Comparison of ENCODE assay signal across 8 cellular contexts in the genomic region with DNA sequence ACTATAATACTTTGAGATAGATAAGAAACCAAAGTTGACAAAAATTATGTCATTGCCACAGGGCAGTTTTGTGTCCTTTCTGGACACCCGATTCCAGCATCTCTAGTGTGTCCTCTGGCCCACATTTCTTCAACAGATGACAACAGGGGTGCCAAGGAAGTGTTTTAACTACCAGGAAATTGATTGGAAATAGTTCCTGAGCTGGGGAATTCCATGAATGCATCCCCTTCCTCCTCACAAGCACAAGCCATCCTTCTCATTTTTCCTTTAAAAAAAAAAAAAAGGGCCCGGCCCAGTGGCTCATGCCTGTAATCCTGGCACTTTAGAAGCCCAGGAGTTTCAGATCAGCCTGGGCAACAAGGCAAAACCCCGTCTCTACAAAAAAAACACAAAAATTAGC. TPM values are rescaled to one million over a fixed set of nuclear protein-coding genes. Genes with fewer than 3 reads are reported as not detected.
DNase-seq lines count a peak whose midpoint lies in the region; ATAC-seq, FAIRE-seq and TF ChIP-seq lines count a peak whose summit lies in the region.

No MANE protein-coding gene starts in this region.

- no peaks in the 10 kb centered on the region for H3K9me3 ChIP-seq in K562 (replicated peaks; ENCODE audit: control insufficient read depth, insufficient read depth, low read depth, low read length)
- H3K9me3 ChIP-seq in mesodermal cell (ENCODE audit: control insufficient read depth, low read length): no peaks in the 10 kb centered on the region
- H3K9me3 ChIP-seq in tibial artery: no peaks in the 10 kb centered on the region

- H3K9me1 ChIP-seq in K562 (ENCODE audit: control insufficient read depth, insufficient read depth, low read length): no peaks in the 10 kb centered on the region

- WGBS in K562 (ENCODE audit: insufficient coverage, low coverage, missing lambda C conversion rate): 85% methylated on average over 2 of the region's 3 CpGs
- 100% methylated on average over 1 of the region's 3 CpGs for WGBS in mesodermal cell (ENCODE audit: insufficient coverage in 2 of 2), 2 experiments

- in situ Hi-C loops in K562 (cut with MboI): loop anchor here (10.0 kb wide), 1 partner anchor 1198 kb away; a partner anchor contains a TSS

- peak overlapping the region; percentile 90 for H3K27ac Mint-ChIP-seq in activated naive CD4-positive, alpha-beta T cell treated with anti-CD3 and anti-CD28 coated beads for 36 hours

- TF ChIP-seq CTCF in K562 (IDR thresholded peaks at IDR 0.05 in 2 of 3, conservative IDR thresholded peaks at IDR 0.05 in 1 of 3; ENCODE audit: insufficient read depth in 2 of 3, low read depth in 1 of 3, low read length in 3 of 3): no peak
- TF ChIP-seq CTCF in tibial artery (IDR thresholded peaks at IDR 0.05): no peak

- no peaks in the 10 kb centered on the region for H4K20me1 ChIP-seq in K562 (replicated peaks; ENCODE audit: control insufficient read depth, insufficient read depth, low read length)

- H3K4me3 ChIP-seq in K562 (no peak overlapping the region), mesodermal cell (ENCODE audit: extremely low read depth, insufficient read depth, low read length, poor library complexity, severe bottlenecking) (peak overlapping the region; percentile 74), tibial artery (peak overlapping the region; percentile 79 to 80)

- H3K4me3 Mint-ChIP-seq in activated naive CD4-positive, alpha-beta T cell treated with anti-CD3 and anti-CD28 coated beads for 36 hours: peak overlapping the region; percentile 89

- intact Hi-C loops in activated naive CD4-positive, alpha-beta T cell treated with anti-CD3 and anti-CD28 coated beads for 36 hours (cut with micrococcal nuclease): loop anchor here (1.0 to 2.0 kb wide), 4 partner anchors 18 to 32 kb away; a partner anchor contains a TSS
- intact Hi-C loops in K562 (cut with micrococcal nuclease): loop anchor here (1.0 kb wide), 1 partner anchor 105 kb away; a partner anchor contains a TSS
- intact Hi-C loops in tibial artery (cut with DNase I; ENCODE audit: low total_unique reads): no loop called here

- no peak for FAIRE-seq in K562 (lab: Jason Lieb, UNC)

- peak overlapping the region; percentile 93; the same call in 1 of the 2 replicates for H3K4me2 ChIP-seq in K562 (ENCODE audit: insufficient read depth, low read length)

- DNase-seq in activated naive CD4-positive, alpha-beta T cell treated with anti-CD3 and anti-CD28 coated beads for 36 hours: no peak
- no peak for DNase-seq in activated naive CD4-positive, alpha-beta T cell treated with Interleukin-2 at 50 U/mL for 16 hours
- no peak for DNase-seq in K562 (ENCODE audit: extremely low read depth in 1 of 4, low spot score in 3 of 4)
- no peak for DNase-seq in tibial artery
- no peak for DNase-seq in DMS79 (lab: John Stamatoyannopoulos, UW)
- DNase-seq in SIG-M5 treated with dmso at 0.1 percent for 504 hours (lab: John Stamatoyannopoulos, UW; ENCODE audit: unreplicated experiment): no peak
- no peak for DNase-seq in globus pallidus (ENCODE audit: low spot score)

- no peak for TF ChIP-seq EP300 in K562 (IDR thresholded peaks at IDR 0.05; ENCODE audit: low read length)

- no peaks in the 10 kb centered on the region for H3K27me3 Mint-ChIP-seq in activated naive CD4-positive, alpha-beta T cell treated with anti-CD3 and anti-CD28 coated beads for 36 hours (ENCODE audit: low read depth)

- no peak for ATAC-seq in K562

- peaks cover 30% of the 10 kb centered on the region for H3K36me3 Mint-ChIP-seq in activated naive CD4-positive, alpha-beta T cell treated with anti-CD3 and anti-CD28 coated beads for 36 hours (ENCODE audit: low read depth)

- H3K9ac ChIP-seq in K562 (ENCODE audit: insufficient read depth in 1 of 2, low read depth in 2 of 2, low read length in 2 of 2): peak overlapping the region; percentile 33 to 85; a peak in 3 of 4 replicates

- H3K36me3 ChIP-seq in K562 (ENCODE audit: control insufficient read depth, insufficient read depth, low read length) (peaks cover 34% of the 10 kb centered on the region), mesodermal cell (ENCODE audit: control insufficient read depth, insufficient read depth, low read length) (peaks cover 36% of the 10 kb centered on the region), tibial artery (peaks cover 25 to 32% (median 27%) of the 10 kb centered on the region in 3 donors)

- H3K4me1 ChIP-seq in K562 (replicated peaks in 1 of 2; ENCODE audit: control insufficient read depth in 2 of 2, insufficient read depth in 2 of 2, low read length in 2 of 2) (peaks cover 12% of the 10 kb centered on the region in 2 experiments; a peak in 4 of 5 replicates), mesodermal cell (ENCODE audit: control insufficient read depth, insufficient read depth, low read length, poor library complexity, severe bottlenecking) (peaks cover 12% of the 10 kb centered on the region), tibial artery (peaks cover 0 to 23% (median 15%) of the 10 kb centered on the region in 4 donors)

- POLR2A ChIA-PET in K562 (lab: Yijun Ruan, JAX): interaction anchor here (0.6 to 2.6 kb wide), 9 partner anchors 13 to 233 kb away, joined by 3 to 24 read pairs (median 6); a partner anchor contains a TSS

- no peaks in the 10 kb centered on the region for H3K9me3 Mint-ChIP-seq in activated naive CD4-positive, alpha-beta T cell treated with anti-CD3 and anti-CD28 coated beads for 36 hours

- CTCF ChIA-PET in activated naive CD4-positive, alpha-beta T cell treated with anti-CD3 and anti-CD28 coated beads for 36 hours (lab: Charles Lee): interaction anchor here (0.5 to 0.8 kb wide), 2 partner anchors 60 to 260 kb away, joined by 3 read pairs; no protein-coding TSS in a partner anchor
- CTCF ChIA-PET in K562 (lab: Yijun Ruan, JAX; ENCODE audit: low intra/inter-chr PET ratio): interaction anchor here (1.6 kb wide), 1 partner anchor 10 kb away, joined by 14 read pairs; a partner anchor contains a TSS

- peak overlapping the region; percentile 79 for H2AFZ ChIP-seq in K562 (ENCODE audit: low read depth, low read length)

- H3K27me3 ChIP-seq in K562 (ENCODE audit: control insufficient read depth in 2 of 2, insufficient read depth in 2 of 2, low read length in 2 of 2) (no peaks in the 10 kb centered on the region), tibial artery (no peaks in the 10 kb centered on the region)

- BruUV-seq in K562 (replicated peaks; lab: Mats Ljungman, UMichigan): no TSS peak

- H3K4me1 Mint-ChIP-seq in activated naive CD4-positive, alpha-beta T cell treated with anti-CD3 and anti-CD28 coated beads for 36 hours (ENCODE audit: low read depth): peaks cover 23% of the 10 kb centered on the region

- H3K27ac ChIP-seq in K562 (ENCODE audit: extremely low read depth, low read depth, low read length) (peak overlapping the region; percentile 84), mesodermal cell (ENCODE audit: low read depth, low read length, severe bottlenecking) (peak overlapping the region; percentile 93), tibial artery (peak overlapping the region; percentile 83 to 87)

- TF ChIP-seq RAD21 in K562 (CRISPR knock-in tag; conservative IDR thresholded peaks at IDR 0.05 in 1 of 2, IDR thresholded peaks at IDR 0.05 in 1 of 2): no peak

- TF ChIP-seq POLR2A in K562 (conservative IDR thresholded peaks at IDR 0.05): no peak

- H3K79me2 ChIP-seq in K562 (ENCODE audit: control insufficient read depth, insufficient read depth, low read length): peaks cover 20% of the 10 kb centered on the region

RNA-seq across cellular contexts. Expression of a gene that starts 0.7 kb away (rescaled TPM):
- 10 to 100 TPM; 43.1 to 45.7 TPM for total RNA-seq in activated naive CD4-positive, alpha-beta T cell treated with anti-CD3 and anti-CD28 coated beads for 36 hours
- 17.7 and 87.0 TPM in 2 replicates for total RNA-seq in K562 (2011; cell fraction: chromatin; rRNA removed; ENCODE audit: low replicate concordance)
- 109 and 112 TPM in 2 replicates for total RNA-seq in K562 (2011; cell fraction: nucleolus; rRNA removed)
- total RNA-seq in K562 (2011; cell fraction: nucleoplasm; rRNA removed): 65.7 and 66.1 TPM in 2 replicates
- total RNA-seq in K562 (2014; rRNA removed) (48.2 and 70.7 TPM in 2 replicates), K562 (2014; rRNA removed; fragmentation: Illumina TruSeq; extraction: Trizol) (5.6 and 8.0 TPM in 2 replicates), K562 (2015; rRNA removed; fragmentation: Illumina TruSeq; extraction: Trizol) (29.9 and 31.0 TPM in 2 replicates), K562 (2021) (58.5 and 58.7 TPM in 2 replicates)
- polyA plus RNA-seq in K562 (2011; rRNA removed) (21.4 and 35.5 TPM in 2 replicates), K562 (2014; fragmentation: Illumina TruSeq; extraction: Trizol) (16.3 and 43.0 TPM in 2 replicates), K562 (2014; fragmentation: Nextera tagmentation; extraction: Ambion mirVana) (1 to 10 TPM in 1 of 2 experiments, under 1 TPM in 1; 0.30 to 3.3 TPM), K562 (2014; rRNA removed) (64.0 and 83.7 TPM in 2 replicates)
- polyA plus RNA-seq in K562 (2011; cell fraction: cytosol; rRNA removed): 41.7 and 99.9 TPM in 2 replicates
- 46.7 and 85.0 TPM in 2 replicates for polyA plus RNA-seq in K562 (2011; cell fraction: nucleus; rRNA removed)
- 36.3 and 72.1 TPM in 2 replicates for polyA plus RNA-seq in K562 (2012)
- polyA minus RNA-seq in K562 (2011; rRNA and poly(A)+ RNA removed): 3.6 and 7.7 TPM in 2 replicates
- 26.1 and 28.4 TPM in 2 replicates for polyA minus RNA-seq in K562 (2011; cell fraction: cytosol; rRNA and poly(A)+ RNA removed)
- polyA minus RNA-seq in K562 (2011; cell fraction: nucleus; rRNA and poly(A)+ RNA removed): 8.5 and 10.4 TPM in 2 replicates
- 36.8 TPM for polyA plus RNA-seq in mesodermal cell (2013, experiment 1 of 2)
- 27.8 TPM for polyA plus RNA-seq in mesodermal cell (2013, experiment 2 of 2)

RNA-seq across cellular contexts. Expression of a gene that starts 9.4 kb away (rescaled TPM):
- total RNA-seq in activated naive CD4-positive, alpha-beta T cell treated with anti-CD3 and anti-CD28 coated beads for 36 hours: 1 to 10 TPM in 1 of 2 experiments, under 1 TPM in 1; 0.52 to 1.0 TPM
- total RNA-seq in K562 (2011; cell fraction: chromatin; rRNA removed; ENCODE audit: low replicate concordance): 0.60 and 1.4 TPM in 2 replicates
- 1.8 TPM in 2 replicates for total RNA-seq in K562 (2011; cell fraction: nucleolus; rRNA removed)
- 0.69 and 2.3 TPM in 2 replicates for total RNA-seq in K562 (2011; cell fraction: nucleoplasm; rRNA removed)
- total RNA-seq in K562 (2014; rRNA removed) (3.9 and 4.3 TPM in 2 replicates), K562 (2014; rRNA removed; fragmentation: Illumina TruSeq; extraction: Trizol) (2.2 and 2.9 TPM in 2 replicates), K562 (2015; rRNA removed; fragmentation: Illumina TruSeq; extraction: Trizol) (3.3 TPM in 2 replicates), K562 (2021) (2.6 and 3.3 TPM in 2 replicates)
- polyA plus RNA-seq in K562 (2011; rRNA removed) (1.7 TPM in 2 replicates), K562 (2014; fragmentation: Illumina TruSeq; extraction: Trizol) (4.0 and 4.9 TPM in 2 replicates), K562 (2014; fragmentation: Nextera tagmentation; extraction: Ambion mirVana) (1 to 10 TPM in 1 of 2 experiments, under 1 TPM in 1; 0.75 to 1.4 TPM), K562 (2014; rRNA removed) (3.8 and 3.9 TPM in 2 replicates)
- 1.9 and 2.5 TPM in 2 replicates for polyA plus RNA-seq in K562 (2011; cell fraction: cytosol; rRNA removed)
- polyA plus RNA-seq in K562 (2011; cell fraction: nucleus; rRNA removed): 1.8 and 1.9 TPM in 2 replicates
- 4.3 and 4.4 TPM in 2 replicates for polyA plus RNA-seq in K562 (2012)
- 0.39 and 0.63 TPM in 2 replicates for polyA minus RNA-seq in K562 (2011; rRNA and poly(A)+ RNA removed)
- polyA minus RNA-seq in K562 (2011; cell fraction: cytosol; rRNA and poly(A)+ RNA removed): 0.48 and 1.7 TPM in 2 replicates
- polyA minus RNA-seq in K562 (2011; cell fraction: nucleus; rRNA and poly(A)+ RNA removed): 0.40 and 0.56 TPM in 2 replicates
- polyA plus RNA-seq in mesodermal cell (2013, experiment 1 of 2): 1.8 TPM
- 1.3 TPM for polyA plus RNA-seq in mesodermal cell (2013, experiment 2 of 2)

RNA-seq across cellular contexts. Expression of a gene that starts 9.9 kb away (rescaled TPM):
- total RNA-seq in activated naive CD4-positive, alpha-beta T cell treated with anti-CD3 and anti-CD28 coated beads for 36 hours: 10 to 100 TPM; 81.8 to 97.1 TPM
- total RNA-seq in K562 (2011; cell fraction: chromatin; rRNA removed; ENCODE audit: low replicate concordance): 108 and 289 TPM in 2 replicates
- 172 and 175 TPM in 2 replicates for total RNA-seq in K562 (2011; cell fraction: nucleolus; rRNA removed)
- total RNA-seq in K562 (2011; cell fraction: nucleoplasm; rRNA removed): 130 TPM in 2 replicates
- 26.4 and 31.7 TPM in 2 replicates for total RNA-seq in K562 (2014; rRNA removed)
- total RNA-seq in K562 (2014; rRNA removed; fragmentation: Illumina TruSeq; extraction: Trizol): 12.6 and 16.7 TPM in 2 replicates
- total RNA-seq in K562 (2015; rRNA removed; fragmentation: Illumina TruSeq; extraction: Trizol): 20.7 and 22.1 TPM in 2 replicates
- 77.3 and 90.5 TPM in 2 replicates for total RNA-seq in K562 (2021)
- 36.8 and 50.2 TPM in 2 replicates for polyA plus RNA-seq in K562 (2011; rRNA removed)
- 30.9 and 49.9 TPM in 2 replicates for polyA plus RNA-seq in K562 (2011; cell fraction: cytosol; rRNA removed)
- 239 and 311 TPM in 2 replicates for polyA plus RNA-seq in K562 (2011; cell fraction: nucleus; rRNA removed)
- 41.6 and 58.4 TPM in 2 replicates for polyA plus RNA-seq in K562 (2012)
- polyA plus RNA-seq in K562 (2014; fragmentation: Illumina TruSeq; extraction: Trizol): 27.9 and 31.2 TPM in 2 replicates
- polyA plus RNA-seq in K562 (2014; fragmentation: Nextera tagmentation; extraction: Ambion mirVana): under 1 TPM; 0.32 to 0.59 TPM
- 49.5 and 64.2 TPM in 2 replicates for polyA plus RNA-seq in K562 (2014; rRNA removed)
- polyA minus RNA-seq in K562 (2011; rRNA and poly(A)+ RNA removed): 22.5 TPM in 2 replicates
- polyA minus RNA-seq in K562 (2011; cell fraction: cytosol; rRNA and poly(A)+ RNA removed): 22.3 and 28.2 TPM in 2 replicates
- polyA minus RNA-seq in K562 (2011; cell fraction: nucleus; rRNA and poly(A)+ RNA removed): 38.9 and 46.8 TPM in 2 replicates
- 49.4 TPM for polyA plus RNA-seq in mesodermal cell (2013, experiment 1 of 2)
- polyA plus RNA-seq in mesodermal cell (2013, experiment 2 of 2): 33.5 TPM

RNA-seq across cellular contexts. Expression of a gene that starts 20.8 kb away (rescaled TPM):
- total RNA-seq in activated naive CD4-positive, alpha-beta T cell treated with anti-CD3 and anti-CD28 coated beads for 36 hours: 100 to 1,000 TPM; 191 to 197 TPM
- 245 and 284 TPM in 2 replicates for total RNA-seq in K562 (2011; cell fraction: chromatin; rRNA removed; ENCODE audit: low replicate concordance)
- total RNA-seq in K562 (2011; cell fraction: nucleolus; rRNA removed): 124 TPM in 2 replicates
- 132 and 142 TPM in 2 replicates for total RNA-seq in K562 (2011; cell fraction: nucleoplasm; rRNA removed)
- total RNA-seq in K562 (2014; rRNA removed) (185 and 203 TPM in 2 replicates), K562 (2014; rRNA removed; fragmentation: Illumina TruSeq; extraction: Trizol) (161 and 172 TPM in 2 replicates), K562 (2015; rRNA removed; fragmentation: Illumina TruSeq; extraction: Trizol) (195 and 217 TPM in 2 replicates), K562 (2021) (176 and 203 TPM in 2 replicates)
- polyA plus RNA-seq in K562 (2011; rRNA removed) (36.0 and 48.6 TPM in 2 replicates), K562 (2014; fragmentation: Illumina TruSeq; extraction: Trizol) (190 and 220 TPM in 2 replicates), K562 (2014; fragmentation: Nextera tagmentation; extraction: Ambion mirVana) (1 to 10 TPM; 6.2 to 9.9 TPM), K562 (2014; rRNA removed) (121 and 125 TPM in 2 replicates)
- 40.7 and 41.9 TPM in 2 replicates for polyA plus RNA-seq in K562 (2011; cell fraction: cytosol; rRNA removed)
- 130 and 158 TPM in 2 replicates for polyA plus RNA-seq in K562 (2011; cell fraction: nucleus; rRNA removed)
- 115 and 136 TPM in 2 replicates for polyA plus RNA-seq in K562 (2012)
- polyA minus RNA-seq in K562 (2011; rRNA and poly(A)+ RNA removed): 61.0 and 97.7 TPM in 2 replicates
- polyA minus RNA-seq in K562 (2011; cell fraction: cytosol; rRNA and poly(A)+ RNA removed): 55.1 and 63.3 TPM in 2 replicates
- polyA minus RNA-seq in K562 (2011; cell fraction: nucleus; rRNA and poly(A)+ RNA removed): 55.5 and 81.5 TPM in 2 replicates
- 94.4 TPM for polyA plus RNA-seq in mesodermal cell (2013, experiment 1 of 2)
- polyA plus RNA-seq in mesodermal cell (2013, experiment 2 of 2): 89.1 TPM

RNA-seq across cellular contexts. Expression of a gene that starts 23.9 kb away (rescaled TPM):
- total RNA-seq in activated naive CD4-positive, alpha-beta T cell treated with anti-CD3 and anti-CD28 coated beads for 36 hours: 100 to 1,000 TPM; 221 to 230 TPM
- total RNA-seq in K562 (2011; cell fraction: chromatin; rRNA removed; ENCODE audit: low replicate concordance): 414 and 702 TPM in 2 replicates
- total RNA-seq in K562 (2011; cell fraction: nucleolus; rRNA removed): 579 and 598 TPM in 2 replicates
- total RNA-seq in K562 (2011; cell fraction: nucleoplasm; rRNA removed): 534 and 539 TPM in 2 replicates
- total RNA-seq in K562 (2014; rRNA removed): 118 and 159 TPM in 2 replicates
- total RNA-seq in K562 (2014; rRNA removed; fragmentation: Illumina TruSeq; extraction: Trizol): 131 and 137 TPM in 2 replicates
- 161 and 167 TPM in 2 replicates for total RNA-seq in K562 (2015; rRNA removed; fragmentation: Illumina TruSeq; extraction: Trizol)
- total RNA-seq in K562 (2021): 276 and 282 TPM in 2 replicates
- polyA plus RNA-seq in K562 (2011; rRNA removed): 265 and 313 TPM in 2 replicates
- 293 and 368 TPM in 2 replicates for polyA plus RNA-seq in K562 (2011; cell fraction: cytosol; rRNA removed)
- 530 and 566 TPM in 2 replicates for polyA plus RNA-seq in K562 (2011; cell fraction: nucleus; rRNA removed)
- 223 and 413 TPM in 2 replicates for polyA plus RNA-seq in K562 (2012)
- 275 and 284 TPM in 2 replicates for polyA plus RNA-seq in K562 (2014; fragmentation: Illumina TruSeq; extraction: Trizol)
- 10 to 100 TPM in 1 of 2 experiments, 1 to 10 TPM in 1; 6.5 to 17.9 TPM for polyA plus RNA-seq in K562 (2014; fragmentation: Nextera tagmentation; extraction: Ambion mirVana)
- polyA plus RNA-seq in K562 (2014; rRNA removed): 165 and 195 TPM in 2 replicates
- polyA minus RNA-seq in K562 (2011; rRNA and poly(A)+ RNA removed): 181 and 205 TPM in 2 replicates
- polyA minus RNA-seq in K562 (2011; cell fraction: cytosol; rRNA and poly(A)+ RNA removed): 159 and 192 TPM in 2 replicates
- 63.7 and 117 TPM in 2 replicates for polyA minus RNA-seq in K562 (2011; cell fraction: nucleus; rRNA and poly(A)+ RNA removed)
- polyA plus RNA-seq in mesodermal cell (2013, experiment 1 of 2): 432 TPM
- polyA plus RNA-seq in mesodermal cell (2013, experiment 2 of 2): 365 TPM
